2 cellular contexts compared by ENCODE assay signal in the genomic region with DNA sequence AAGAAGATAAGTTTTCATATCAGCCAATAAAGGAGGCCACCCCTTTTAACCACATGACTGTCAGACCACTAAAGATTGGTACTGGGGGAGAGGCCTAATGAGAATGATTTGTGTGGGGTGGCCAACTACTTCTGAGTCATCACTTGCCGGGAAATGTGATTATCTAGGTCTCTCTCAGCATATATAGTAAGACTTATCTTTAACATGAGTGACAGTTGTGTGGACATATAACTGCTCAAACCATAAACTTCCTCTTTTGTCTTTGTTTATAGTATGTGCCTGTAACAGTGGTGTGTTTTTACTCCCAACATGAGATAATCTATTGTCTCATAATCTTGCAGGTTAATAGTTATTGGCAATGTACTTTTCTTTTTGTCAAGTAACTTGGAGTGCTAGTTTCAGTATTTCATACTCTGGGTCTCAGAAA.
TF ChIP-seq lines count a peak whose summit lies in the region.

No MANE protein-coding gene starts in this region.

TF ChIP-seq in IMR-90, 13 proteins besides CTCF, POLR2A, EP300 and RAD21 (continued from another document):
- TF ChIP-seq, protein P1, sequence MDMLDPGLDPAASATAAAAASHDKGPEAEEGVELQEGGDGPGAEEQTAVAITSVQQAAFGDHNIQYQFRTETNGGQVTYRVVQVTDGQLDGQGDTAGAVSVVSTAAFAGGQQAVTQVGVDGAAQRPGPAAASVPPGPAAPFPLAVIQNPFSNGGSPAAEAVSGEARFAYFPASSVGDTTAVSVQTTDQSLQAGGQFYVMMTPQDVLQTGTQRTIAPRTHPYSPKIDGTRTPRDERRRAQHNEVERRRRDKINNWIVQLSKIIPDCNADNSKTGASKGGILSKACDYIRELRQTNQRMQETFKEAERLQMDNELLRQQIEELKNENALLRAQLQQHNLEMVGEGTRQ (IDR thresholded peaks at IDR 0.05; ENCODE audit: low read depth, low read length): no peak
- no peak for TF ChIP-seq FOS (IDR thresholded peaks at IDR 0.05; ENCODE audit: low read depth, low read length)
- TF ChIP-seq CHD1 (IDR thresholded peaks at IDR 0.05; ENCODE audit: low read depth, low read length): no peak
- TF ChIP-seq RFX5 (IDR thresholded peaks at IDR 0.05; ENCODE audit: low read depth, low read length): no peak

TF ChIP-seq in K562, 482 proteins besides CTCF, POLR2A, EP300 and RAD21 (continued from another document and continues in another):
- TF ChIP-seq, protein P2, sequence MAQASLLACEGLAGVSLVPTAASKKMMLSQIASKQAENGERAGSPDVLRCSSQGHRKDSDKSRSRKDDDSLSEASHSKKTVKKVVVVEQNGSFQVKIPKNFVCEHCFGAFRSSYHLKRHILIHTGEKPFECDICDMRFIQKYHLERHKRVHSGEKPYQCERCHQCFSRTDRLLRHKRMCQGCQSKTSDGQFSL (CRISPR knock-in tag; IDR thresholded peaks at IDR 0.05): no peak
- TF ChIP-seq, protein P2 (tag; IDR thresholded peaks at IDR 0.05): no peak; a peak in 1 of 4 replicates
- TF ChIP-seq, protein P3, sequence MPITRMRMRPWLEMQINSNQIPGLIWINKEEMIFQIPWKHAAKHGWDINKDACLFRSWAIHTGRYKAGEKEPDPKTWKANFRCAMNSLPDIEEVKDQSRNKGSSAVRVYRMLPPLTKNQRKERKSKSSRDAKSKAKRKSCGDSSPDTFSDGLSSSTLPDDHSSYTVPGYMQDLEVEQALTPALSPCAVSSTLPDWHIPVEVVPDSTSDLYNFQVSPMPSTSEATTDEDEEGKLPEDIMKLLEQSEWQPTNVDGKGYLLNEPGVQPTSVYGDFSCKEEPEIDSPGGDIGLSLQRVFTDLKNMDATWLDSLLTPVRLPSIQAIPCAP (CRISPR knock-in tag; IDR thresholded peaks at IDR 0.05; ENCODE audit: borderline replicate concordance): no peak
- no peak for TF ChIP-seq NFRKB (IDR thresholded peaks at IDR 0.05; ENCODE audit: low read depth)
- TF ChIP-seq, protein P4, sequence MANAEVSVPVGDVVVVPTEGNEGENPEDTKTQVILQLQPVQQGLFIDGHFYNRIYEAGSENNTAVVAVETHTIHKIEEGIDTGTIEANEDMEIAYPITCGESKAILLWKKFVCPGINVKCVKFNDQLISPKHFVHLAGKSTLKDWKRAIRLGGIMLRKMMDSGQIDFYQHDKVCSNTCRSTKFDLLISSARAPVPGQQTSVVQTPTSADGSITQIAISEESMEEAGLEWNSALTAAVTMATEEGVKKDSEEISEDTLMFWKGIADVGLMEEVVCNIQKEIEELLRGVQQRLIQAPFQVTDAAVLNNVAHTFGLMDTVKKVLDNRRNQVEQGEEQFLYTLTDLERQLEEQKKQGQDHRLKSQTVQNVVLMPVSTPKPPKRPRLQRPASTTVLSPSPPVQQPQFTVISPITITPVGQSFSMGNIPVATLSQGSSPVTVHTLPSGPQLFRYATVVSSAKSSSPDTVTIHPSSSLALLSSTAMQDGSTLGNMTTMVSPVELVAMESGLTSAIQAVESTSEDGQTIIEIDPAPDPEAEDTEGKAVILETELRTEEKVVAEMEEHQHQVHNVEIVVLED (CRISPR knock-in tag; IDR thresholded peaks at IDR 0.05): no peak
- peak; percentile 67; the same call in 1 of the 2 replicates for TF ChIP-seq ADNP (tag; IDR thresholded peaks at IDR 0.05)
- TF ChIP-seq RFX7 (CRISPR knock-in tag; IDR thresholded peaks at IDR 0.05): no peak
- TF ChIP-seq, protein P5, sequence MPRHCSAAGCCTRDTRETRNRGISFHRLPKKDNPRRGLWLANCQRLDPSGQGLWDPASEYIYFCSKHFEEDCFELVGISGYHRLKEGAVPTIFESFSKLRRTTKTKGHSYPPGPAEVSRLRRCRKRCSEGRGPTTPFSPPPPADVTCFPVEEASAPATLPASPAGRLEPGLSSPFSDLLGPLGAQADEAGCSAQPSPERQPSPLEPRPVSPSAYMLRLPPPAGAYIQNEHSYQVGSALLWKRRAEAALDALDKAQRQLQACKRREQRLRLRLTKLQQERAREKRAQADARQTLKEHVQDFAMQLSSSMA (CRISPR knock-in tag; IDR thresholded peaks at IDR 0.05): no peak
- TF ChIP-seq SMARCE1 (IDR thresholded peaks at IDR 0.05): peak; percentile 98
- TF ChIP-seq MYC (IDR thresholded peaks at IDR 0.05; ENCODE audit: low read depth, low read length): peak; percentile 42; the same call in 1 of the 2 replicates
- TF ChIP-seq MYC (CRISPR knock-in tag; IDR thresholded peaks at IDR 0.05; ENCODE audit: borderline replicate concordance, low read depth): no peak
- TF ChIP-seq, protein P6, sequence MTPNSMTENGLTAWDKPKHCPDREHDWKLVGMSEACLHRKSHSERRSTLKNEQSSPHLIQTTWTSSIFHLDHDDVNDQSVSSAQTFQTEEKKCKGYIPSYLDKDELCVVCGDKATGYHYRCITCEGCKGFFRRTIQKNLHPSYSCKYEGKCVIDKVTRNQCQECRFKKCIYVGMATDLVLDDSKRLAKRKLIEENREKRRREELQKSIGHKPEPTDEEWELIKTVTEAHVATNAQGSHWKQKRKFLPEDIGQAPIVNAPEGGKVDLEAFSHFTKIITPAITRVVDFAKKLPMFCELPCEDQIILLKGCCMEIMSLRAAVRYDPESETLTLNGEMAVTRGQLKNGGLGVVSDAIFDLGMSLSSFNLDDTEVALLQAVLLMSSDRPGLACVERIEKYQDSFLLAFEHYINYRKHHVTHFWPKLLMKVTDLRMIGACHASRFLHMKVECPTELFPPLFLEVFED (CRISPR knock-in tag; conservative IDR thresholded peaks at IDR 0.05): no peak
- TF ChIP-seq NRF1 (conservative IDR thresholded peaks at IDR 0.05 in 1 of 2, IDR thresholded peaks at IDR 0.05 in 1 of 2): no peak
- no peak for TF ChIP-seq RBM22 (IDR thresholded peaks at IDR 0.05; ENCODE audit: low read depth, low read length, poor library complexity, severe bottlenecking)
- TF ChIP-seq MYNN (IDR thresholded peaks at IDR 0.05): no peak
- TF ChIP-seq MYNN (CRISPR knock-in tag; IDR thresholded peaks at IDR 0.05): no peak
- no peak for TF ChIP-seq CSDE1 (IDR thresholded peaks at IDR 0.05)
- TF ChIP-seq, protein P7, sequence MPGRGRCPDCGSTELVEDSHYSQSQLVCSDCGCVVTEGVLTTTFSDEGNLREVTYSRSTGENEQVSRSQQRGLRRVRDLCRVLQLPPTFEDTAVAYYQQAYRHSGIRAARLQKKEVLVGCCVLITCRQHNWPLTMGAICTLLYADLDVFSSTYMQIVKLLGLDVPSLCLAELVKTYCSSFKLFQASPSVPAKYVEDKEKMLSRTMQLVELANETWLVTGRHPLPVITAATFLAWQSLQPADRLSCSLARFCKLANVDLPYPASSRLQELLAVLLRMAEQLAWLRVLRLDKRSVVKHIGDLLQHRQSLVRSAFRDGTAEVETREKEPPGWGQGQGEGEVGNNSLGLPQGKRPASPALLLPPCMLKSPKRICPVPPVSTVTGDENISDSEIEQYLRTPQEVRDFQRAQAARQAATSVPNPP (IDR thresholded peaks at IDR 0.05; ENCODE audit: borderline replicate concordance, insufficient read depth, insufficient read length): no peak
- TF ChIP-seq NCOR1 (IDR thresholded peaks at IDR 0.05): peak; percentile 87
- no peak for TF ChIP-seq RBFOX2 (IDR thresholded peaks at IDR 0.05; ENCODE audit: low read depth, low read length)
- TF ChIP-seq, protein P8, sequence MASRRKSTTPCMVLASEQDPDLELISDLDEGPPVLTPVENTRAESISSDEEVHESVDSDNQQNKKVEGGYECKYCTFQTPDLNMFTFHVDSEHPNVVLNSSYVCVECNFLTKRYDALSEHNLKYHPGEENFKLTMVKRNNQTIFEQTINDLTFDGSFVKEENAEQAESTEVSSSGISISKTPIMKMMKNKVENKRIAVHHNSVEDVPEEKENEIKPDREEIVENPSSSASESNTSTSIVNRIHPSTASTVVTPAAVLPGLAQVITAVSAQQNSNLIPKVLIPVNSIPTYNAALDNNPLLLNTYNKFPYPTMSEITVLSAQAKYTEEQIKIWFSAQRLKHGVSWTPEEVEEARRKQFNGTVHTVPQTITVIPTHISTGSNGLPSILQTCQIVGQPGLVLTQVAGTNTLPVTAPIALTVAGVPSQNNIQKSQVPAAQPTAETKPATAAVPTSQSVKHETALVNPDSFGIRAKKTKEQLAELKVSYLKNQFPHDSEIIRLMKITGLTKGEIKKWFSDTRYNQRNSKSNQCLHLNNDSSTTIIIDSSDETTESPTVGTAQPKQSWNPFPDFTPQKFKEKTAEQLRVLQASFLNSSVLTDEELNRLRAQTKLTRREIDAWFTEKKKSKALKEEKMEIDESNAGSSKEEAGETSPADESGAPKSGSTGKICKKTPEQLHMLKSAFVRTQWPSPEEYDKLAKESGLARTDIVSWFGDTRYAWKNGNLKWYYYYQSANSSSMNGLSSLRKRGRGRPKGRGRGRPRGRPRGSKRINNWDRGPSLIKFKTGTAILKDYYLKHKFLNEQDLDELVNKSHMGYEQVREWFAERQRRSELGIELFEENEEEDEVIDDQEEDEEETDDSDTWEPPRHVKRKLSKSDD (conservative IDR thresholded peaks at IDR 0.05; ENCODE audit: low read length): no peak
- TF ChIP-seq KLF13 (tag; IDR thresholded peaks at IDR 0.05; ENCODE audit: borderline replicate concordance, low read depth): no peak
- TF ChIP-seq HOXB6 (CRISPR knock-in tag; IDR thresholded peaks at IDR 0.05; ENCODE audit: borderline replicate concordance): no peak
- TF ChIP-seq KAT7 (CRISPR knock-in tag; IDR thresholded peaks at IDR 0.05; ENCODE audit: borderline replicate concordance): no peak
- TF ChIP-seq, protein P9, sequence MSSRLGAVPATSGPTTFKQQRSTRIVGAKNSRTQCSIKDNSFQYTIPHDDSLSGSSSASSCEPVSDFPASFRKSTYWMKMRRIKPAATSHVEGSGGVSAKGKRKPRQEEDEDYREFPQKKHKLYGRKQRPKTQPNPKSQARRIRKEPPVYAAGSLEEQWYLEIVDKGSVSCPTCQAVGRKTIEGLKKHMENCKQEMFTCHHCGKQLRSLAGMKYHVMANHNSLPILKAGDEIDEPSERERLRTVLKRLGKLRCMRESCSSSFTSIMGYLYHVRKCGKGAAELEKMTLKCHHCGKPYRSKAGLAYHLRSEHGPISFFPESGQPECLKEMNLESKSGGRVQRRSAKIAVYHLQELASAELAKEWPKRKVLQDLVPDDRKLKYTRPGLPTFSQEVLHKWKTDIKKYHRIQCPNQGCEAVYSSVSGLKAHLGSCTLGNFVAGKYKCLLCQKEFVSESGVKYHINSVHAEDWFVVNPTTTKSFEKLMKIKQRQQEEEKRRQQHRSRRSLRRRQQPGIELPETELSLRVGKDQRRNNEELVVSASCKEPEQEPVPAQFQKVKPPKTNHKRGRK (tag; IDR thresholded peaks at IDR 0.05): no peak
- TF ChIP-seq, protein P10, sequence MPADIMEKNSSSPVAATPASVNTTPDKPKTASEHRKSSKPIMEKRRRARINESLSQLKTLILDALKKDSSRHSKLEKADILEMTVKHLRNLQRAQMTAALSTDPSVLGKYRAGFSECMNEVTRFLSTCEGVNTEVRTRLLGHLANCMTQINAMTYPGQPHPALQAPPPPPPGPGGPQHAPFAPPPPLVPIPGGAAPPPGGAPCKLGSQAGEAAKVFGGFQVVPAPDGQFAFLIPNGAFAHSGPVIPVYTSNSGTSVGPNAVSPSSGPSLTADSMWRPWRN (IDR thresholded peaks at IDR 0.05; ENCODE audit: low read depth): peak; percentile 92
- TF ChIP-seq, protein P11, sequence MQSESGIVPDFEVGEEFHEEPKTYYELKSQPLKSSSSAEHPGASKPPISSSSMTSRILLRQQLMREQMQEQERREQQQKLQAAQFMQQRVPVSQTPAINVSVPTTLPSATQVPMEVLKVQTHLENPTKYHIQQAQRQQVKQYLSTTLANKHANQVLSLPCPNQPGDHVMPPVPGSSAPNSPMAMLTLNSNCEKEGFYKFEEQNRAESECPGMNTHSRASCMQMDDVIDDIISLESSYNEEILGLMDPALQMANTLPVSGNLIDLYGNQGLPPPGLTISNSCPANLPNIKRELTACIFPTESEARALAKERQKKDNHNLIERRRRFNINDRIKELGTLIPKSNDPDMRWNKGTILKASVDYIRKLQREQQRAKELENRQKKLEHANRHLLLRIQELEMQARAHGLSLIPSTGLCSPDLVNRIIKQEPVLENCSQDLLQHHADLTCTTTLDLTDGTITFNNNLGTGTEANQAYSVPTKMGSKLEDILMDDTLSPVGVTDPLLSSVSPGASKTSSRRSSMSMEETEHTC (IDR thresholded peaks at IDR 0.05): peak; percentile 79
- TF ChIP-seq, protein P12, sequence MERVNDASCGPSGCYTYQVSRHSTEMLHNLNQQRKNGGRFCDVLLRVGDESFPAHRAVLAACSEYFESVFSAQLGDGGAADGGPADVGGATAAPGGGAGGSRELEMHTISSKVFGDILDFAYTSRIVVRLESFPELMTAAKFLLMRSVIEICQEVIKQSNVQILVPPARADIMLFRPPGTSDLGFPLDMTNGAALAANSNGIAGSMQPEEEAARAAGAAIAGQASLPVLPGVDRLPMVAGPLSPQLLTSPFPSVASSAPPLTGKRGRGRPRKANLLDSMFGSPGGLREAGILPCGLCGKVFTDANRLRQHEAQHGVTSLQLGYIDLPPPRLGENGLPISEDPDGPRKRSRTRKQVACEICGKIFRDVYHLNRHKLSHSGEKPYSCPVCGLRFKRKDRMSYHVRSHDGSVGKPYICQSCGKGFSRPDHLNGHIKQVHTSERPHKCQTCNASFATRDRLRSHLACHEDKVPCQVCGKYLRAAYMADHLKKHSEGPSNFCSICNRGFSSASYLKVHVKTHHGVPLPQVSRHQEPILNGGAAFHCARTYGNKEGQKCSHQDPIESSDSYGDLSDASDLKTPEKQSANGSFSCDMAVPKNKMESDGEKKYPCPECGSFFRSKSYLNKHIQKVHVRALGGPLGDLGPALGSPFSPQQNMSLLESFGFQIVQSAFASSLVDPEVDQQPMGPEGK (CRISPR knock-in tag; IDR thresholded peaks at IDR 0.05; ENCODE audit: borderline replicate concordance): no peak
- peak; percentile 57 for TF ChIP-seq MAFG (tag; conservative IDR thresholded peaks at IDR 0.05)
- TF ChIP-seq, protein P13, sequence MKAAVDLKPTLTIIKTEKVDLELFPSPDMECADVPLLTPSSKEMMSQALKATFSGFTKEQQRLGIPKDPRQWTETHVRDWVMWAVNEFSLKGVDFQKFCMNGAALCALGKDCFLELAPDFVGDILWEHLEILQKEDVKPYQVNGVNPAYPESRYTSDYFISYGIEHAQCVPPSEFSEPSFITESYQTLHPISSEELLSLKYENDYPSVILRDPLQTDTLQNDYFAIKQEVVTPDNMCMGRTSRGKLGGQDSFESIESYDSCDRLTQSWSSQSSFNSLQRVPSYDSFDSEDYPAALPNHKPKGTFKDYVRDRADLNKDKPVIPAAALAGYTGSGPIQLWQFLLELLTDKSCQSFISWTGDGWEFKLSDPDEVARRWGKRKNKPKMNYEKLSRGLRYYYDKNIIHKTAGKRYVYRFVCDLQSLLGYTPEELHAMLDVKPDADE (conservative IDR thresholded peaks at IDR 0.05; ENCODE audit: control insufficient read depth, low read depth, low read length): no peak
- no peak for TF ChIP-seq ZFX (CRISPR knock-in tag; IDR thresholded peaks at IDR 0.05)
- TF ChIP-seq ESRRA (IDR thresholded peaks at IDR 0.05; ENCODE audit: borderline replicate concordance, low read depth): peak; percentile 52; the same call in 1 of the 2 replicates
- no peak for TF ChIP-seq XRCC3 (IDR thresholded peaks at IDR 0.05)
- TF ChIP-seq MTA2 (IDR thresholded peaks at IDR 0.05; ENCODE audit: low read depth): peak; percentile 78
- no peak for TF ChIP-seq ZNF551 (CRISPR knock-in tag; IDR thresholded peaks at IDR 0.05)
- TF ChIP-seq MTF1 (CRISPR knock-in tag; IDR thresholded peaks at IDR 0.05; ENCODE audit: borderline replicate concordance): no peak
- TF ChIP-seq ASH1L (IDR thresholded peaks at IDR 0.05; ENCODE audit: borderline replicate concordance, low read depth, partially characterized antibody): no peak
